12 cellular contexts compared by ENCODE assay signal in genomic region chr13:40102360-40102727, GRCh38.
DNase-seq lines count a peak whose midpoint lies in the region; ATAC-seq and TF ChIP-seq lines count a peak whose summit lies in the region.
"Had no signal": no experiment of that assay in that cellular context is flagged by ENCODE, and none has a peak within 500 bp of the region (broad histone marks: within the 10 kb centered on the region; RNA-seq: fewer than 3 reads in every experiment).

No MANE protein-coding gene starts in this region.

- H3K27me3 Mint-ChIP-seq in memory B cell = no peaks in the 10 kb centered on the region

- peaks cover 3% of the 10 kb centered on the region for H3K9me3 Mint-ChIP-seq in memory B cell

- H3K36me3 Mint-ChIP-seq in memory B cell = peaks cover 6% of the 10 kb centered on the region

- no peak for TF ChIP-seq EP300 in SK-N-SH (IDR thresholded peaks at IDR 0.05; ENCODE audit: borderline replicate concordance in 1 of 2, low read depth in 1 of 2, low read length in 1 of 2)

- no peak for TF ChIP-seq RAD21 in SK-N-SH (IDR thresholded peaks at IDR 0.05; ENCODE audit: low read length)

- no peaks in the 10 kb centered on the region for H3F3A ChIP-seq in SK-N-SH (replicated peaks; ENCODE audit: insufficient read depth)

- H3K4me3 Mint-ChIP-seq in memory B cell = no peak overlapping the region

- H3K36me3 ChIP-seq in OCI-LY7 (ENCODE audit: insufficient read depth, low read length) (peaks cover 6% of the 10 kb centered on the region; the same call in 1 of the 2 replicates), SK-N-SH (replicated peaks in 1 of 2; ENCODE audit: control insufficient read depth in 1 of 2, insufficient read depth in 2 of 2, low read length in 1 of 2) (no peaks in the 10 kb centered on the region)

- H3K4me1 Mint-ChIP-seq in memory B cell = peaks cover 19% of the 10 kb centered on the region

- no peak for TF ChIP-seq CTCF in OCI-LY7 (conservative IDR thresholded peaks at IDR 0.05; ENCODE audit: low read length)
- no peak for TF ChIP-seq CTCF in SK-N-SH (IDR thresholded peaks at IDR 0.05)

- H3K27ac Mint-ChIP-seq in memory B cell = peak overlapping the region; percentile 35

- H3K4me3 ChIP-seq in OCI-LY7 (ENCODE audit: low read depth, low read length, poor library complexity, severe bottlenecking) = peak overlapping the region; percentile 33
- no peak overlapping the region for H3K4me3 ChIP-seq in SK-N-SH (ENCODE audit: low read depth in 2 of 2, low read length in 1 of 2)
- H3K4me3 ChIP-seq: mucosa of descending colon, testis had no signal

- intact Hi-C loops in OCI-LY7 (cut with micrococcal nuclease; ENCODE audit: unreplicated experiment) = no loop called here

- H3K4me1 ChIP-seq in OCI-LY7 (ENCODE audit: insufficient read depth, low read length, poor library complexity, severe bottlenecking) (peaks cover 24% of the 10 kb centered on the region), SK-N-SH (ENCODE audit: control insufficient read depth in 1 of 2, insufficient read depth in 2 of 2, low read depth in 1 of 2, low read length in 1 of 2) (no peaks in the 10 kb centered on the region)
- H3K4me1 ChIP-seq: testis had no signal

- H4K20me1 ChIP-seq in OCI-LY7 (ENCODE audit: insufficient read depth, low read length) (no peaks in the 10 kb centered on the region), SK-N-SH (ENCODE audit: insufficient read depth) (no peaks in the 10 kb centered on the region)

- H3K9ac ChIP-seq in SK-N-SH = no peak overlapping the region

- H3K4me2 ChIP-seq in OCI-LY7 (ENCODE audit: low read length) (peak overlapping the region; percentile 69), SK-N-SH (no peak overlapping the region)

- CTCF ChIA-PET in OCI-LY7 (lab: Charles Lee; ENCODE audit: unreplicated experiment) = interaction anchor here (0.8 to 1.2 kb wide), 2 partner anchors 25 to 33 kb away, joined by 3 read pairs; no protein-coding TSS in a partner anchor
- CTCF ChIA-PET in SK-N-SH (lab: Yijun Ruan, JAX) = no interaction called here

- POLR2A ChIA-PET in OCI-LY7 (lab: Charles Lee) (interaction anchor here (1.0 to 2.6 kb wide), 7 partner anchors 9 to 551 kb away, joined by 3 to 16 read pairs (median 4); no protein-coding TSS in a partner anchor), SK-N-SH (lab: Yijun Ruan, JAX) (no interaction called here)

- ATAC-seq in GM18870 (IDR thresholded peaks at IDR 0.05; ENCODE audit: unreplicated experiment) (peak; percentile 19), GM21526 (IDR thresholded peaks at IDR 0.05; ENCODE audit: low FRiP score, unreplicated experiment) (peak; percentile 16), memory B cell (ENCODE audit: low read depth) (no peak)

- no TSS peak for BruUV-seq in OCI-LY7 (replicated peaks; lab: Mats Ljungman, UMichigan)

- H3K27ac ChIP-seq in OCI-LY7 (ENCODE audit: low read depth, low read length, poor library complexity, severe bottlenecking) (peak overlapping the region; percentile 13), SK-N-SH (ENCODE audit: low read depth in 2 of 2, low read length in 1 of 2) (no peak overlapping the region)
- H3K27ac ChIP-seq: testis had no signal

- H2AFZ ChIP-seq in OCI-LY7 (ENCODE audit: low read length) (no peak overlapping the region; the same call in 1 of the 2 replicates), SK-N-SH (ENCODE audit: low read depth) (no peak overlapping the region)

- H3K9me3 ChIP-seq in OCI-LY7 (ENCODE audit: low read length) (peaks cover 16% of the 10 kb centered on the region), SK-N-SH (no peaks in the 10 kb centered on the region)
- H3K9me3 ChIP-seq: mucosa of descending colon, testis had no signal

- H3K9me2 ChIP-seq in OCI-LY7 (ENCODE audit: insufficient read depth, low read length) = no peaks in the 10 kb centered on the region
- H3K9me2 ChIP-seq in SK-N-SH = no peaks in the 10 kb centered on the region

- 96% methylated on average over 3 of the region's 3 CpGs for WGBS in SK-N-SH (ENCODE audit: low lambda C conversion rate)

- DNase-seq in OCI-LY7 (ENCODE audit: low spot score) (no peak), memory B cell (ENCODE audit: low spot score in 2 of 2) (no peak), LoVo (ENCODE audit: low spot score) (no peak), SK-N-SH (no peak), HCEC 1CT (no peak), NCI-H526 (lab: John Stamatoyannopoulos, UW) (no peak)
- DNase-seq: NCI-H1048, NCI-H446 treated with DMSO at 0.1 percent for 48 hours, testis had no signal

- no peaks in the 10 kb centered on the region for H3K79me2 ChIP-seq in OCI-LY7 (ENCODE audit: insufficient read depth, low read depth, low read length)
- H3K79me2 ChIP-seq in SK-N-SH (ENCODE audit: insufficient read depth) = no peaks in the 10 kb centered on the region

- no peaks in the 10 kb centered on the region for H3K27me3 ChIP-seq in SK-N-SH (ENCODE audit: insufficient read depth)
- H3K27me3 ChIP-seq: testis had no signal

TF ChIP-seq in SK-N-SH, 30 proteins besides CTCF, POLR2A, EP300 and RAD21:
- TF ChIP-seq ELF1 (IDR thresholded peaks at IDR 0.05) (no peak), FOXM1 (IDR thresholded peaks at IDR 0.05; ENCODE audit: low read depth) (no peak), NRF1 (IDR thresholded peaks at IDR 0.05; ENCODE audit: low read depth, low read length) (no peak), POLR2AphosphoS5 (IDR thresholded peaks at IDR 0.05; ENCODE audit: low read depth, low read length) (no peak)
TF ChIP-seq in SK-N-SH: peak in this region for 0.
